Comparison of ENCODE assay signal across 9 cellular contexts in the genomic region with DNA sequence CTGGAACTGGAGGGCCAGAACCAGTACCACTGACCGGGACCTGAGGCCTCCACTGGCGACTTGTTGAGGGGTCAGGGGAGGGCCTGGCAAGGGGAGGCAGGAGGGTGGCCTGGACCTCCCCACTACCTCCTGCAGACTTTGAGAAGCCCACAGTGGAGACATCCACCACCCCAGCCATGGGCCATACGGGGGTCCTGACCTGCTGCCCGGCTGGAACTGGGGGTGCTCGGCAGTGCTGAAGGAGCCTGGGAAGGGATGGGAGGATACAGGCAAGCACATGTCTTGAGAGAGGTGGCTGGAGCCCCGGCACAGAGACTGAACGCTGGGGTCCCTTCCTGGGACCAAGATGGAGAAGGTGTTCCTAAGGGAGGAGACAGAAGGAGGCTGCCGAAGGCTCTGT. TPM values are rescaled to one million over a fixed set of nuclear protein-coding genes. Genes with fewer than 3 reads are reported as not detected.
"Had no signal": no experiment of that assay in that cellular context is flagged by ENCODE, and none has a peak within 500 bp of the region (broad histone marks: within the 10 kb centered on the region; RNA-seq: fewer than 3 reads in every experiment).

No MANE protein-coding gene starts in this region.

- FAIRE-seq: H54, K562 had no signal

- H3K27ac ChIP-seq: GM23248, HL-60 had no signal

- DNase-seq: GM23248, GOT3, H9, HCEC 1CT, IMR-90 had no signal

- H3K9ac ChIP-seq: GM23248 had no signal

- H2AFZ ChIP-seq: GM23248 had no signal

- ATAC-seq: K562 had no signal

- H3K4me3 Mint-ChIP-seq: H9 had no signal

- H3K9me3 Mint-ChIP-seq: H9 had no signal

- H3K4me3 ChIP-seq: GM23248, K562 had no signal

RNA-seq across cellular contexts. Expression of a gene that starts 14.3 kb away (rescaled TPM):
- total RNA-seq: GM23248, HT1080, IMR-90, K562 had no signal
- polyA plus RNA-seq: GM23248, IMR-90, K562 had no signal
